Comparison of ENCODE assay signal across 31 cellular contexts in genomic region chr1:245483247-245483646, GRCh38.
"Had no signal": no experiment of that assay in that cellular context is flagged by ENCODE, and none has a peak within 500 bp of the region (broad histone marks: within the 10 kb centered on the region; RNA-seq: fewer than 3 reads in every experiment).

No MANE protein-coding gene starts in this region.

- H3K4me3 Mint-ChIP-seq: activated CD4-positive, alpha-beta T cell treated with anti-CD3 and anti-CD28 coated beads, Interleukin-2, amount 10 ng/mL, durations not matched to agents 24 days and 14 days; activated CD8-positive, alpha-beta T cell treated with anti-CD3 and anti-CD28 coated beads, Interleukin-2, amount 10 ng/mL, durations not matched to agents 7 days and 5 days; activated naive CD4-positive, alpha-beta T cell treated with anti-CD3 and anti-CD28 coated beads for 36 hours; activated T-cell treated with anti-CD3 and anti-CD28 coated beads, Interleukin-2, amount 50 U/mL, for 24 hours; activated T-helper 1 cell treated with anti-CD3 and anti-CD28 coated beads, Interleukin-12 subunit alpha, Interleukin-12 subunit beta, Interleukin-2, Interleukin-4 antibody, amounts not matched to agents 30 ng/mL and 10 ng/mL and 1 ng/mL, durations not matched to agents 14 hours and 24 hours and 36 hours; brain had no signal

- H3K4me3 ChIP-seq: adrenal gland, MG63, Peyer's patch, SK-N-MC had no signal

- H3K27me3 Mint-ChIP-seq: activated CD4-positive, alpha-beta T cell treated with anti-CD3 and anti-CD28 coated beads, Interleukin-2, amount 10 ng/mL, durations not matched to agents 24 days and 14 days; activated T-cell treated with anti-CD3 and anti-CD28 coated beads, Interleukin-2, amount 50 U/mL, for 24 hours had no signal

- H3K27ac ChIP-seq: adrenal gland, Peyer's patch, RWPE1, SK-N-MC, WERI-Rb-1 had no signal

- H3K4me1 ChIP-seq: adrenal gland, Peyer's patch had no signal

- H3K27me3 ChIP-seq: adrenal gland, MG63, Peyer's patch had no signal

- H3K36me3 ChIP-seq: adrenal gland, MG63, Peyer's patch, WERI-Rb-1 had no signal

- DNase-seq: activated CD4-positive, alpha-beta T cell treated with anti-CD3 and anti-CD28 coated beads, Interleukin-2, amount 10 ng/mL, durations not matched to agents 24 days and 14 days; activated CD4-positive, alpha-beta T cell treated with anti-CD3 and anti-CD28 coated beads, Interleukin-2, amount 50 U/mL, for 48 hours; activated CD8-positive, alpha-beta T cell treated with anti-CD3 and anti-CD28 coated beads, Interleukin-2, amount 10 ng/mL, durations not matched to agents 7 days and 5 days; activated gamma-delta T cell treated with Interleukin-2 at 50 U/mL for 16 hours; activated naive CD4-positive, alpha-beta T cell treated with anti-CD3 and anti-CD28 coated beads for 36 hours; activated T-cell treated with anti-CD3 and anti-CD28 coated beads, Interleukin-2, amount 50 U/mL, for 24 hours; adrenal gland; central memory CD4-positive, alpha-beta T cell; KG1; MG63; NCI-H1092 treated with DMSO at 0.1 percent for 48 hours; NCI-H1417; NCI-H146; NCI-H187; NCI-H2029 treated with DMSO at 0.1 percent for 48 hours; NCI-H2107; NCI-H2171; NCI-H510A; NCI-H526; NCI-H748 treated with DMSO at 0.1 percent for 48 hours; NK-92 treated with Interleukin-12 subunit alpha and Interleukin-12 subunit beta, amount 100 ng/mL, for 24 hours; PC-3; Peyer's patch; Right ventricle myocardium superior; T1000; WERI-Rb-1 had no signal

- H3K4me1 Mint-ChIP-seq: activated CD4-positive, alpha-beta T cell treated with anti-CD3 and anti-CD28 coated beads, Interleukin-2, amount 10 ng/mL, durations not matched to agents 24 days and 14 days had no signal

- H3K9me3 ChIP-seq: adrenal gland, MG63, Peyer's patch had no signal

- H3K9me3 Mint-ChIP-seq: activated CD4-positive, alpha-beta T cell treated with anti-CD3 and anti-CD28 coated beads, Interleukin-2, amount 10 ng/mL, durations not matched to agents 24 days and 14 days; activated naive CD4-positive, alpha-beta T cell treated with anti-CD3 and anti-CD28 coated beads for 36 hours; activated naive CD4-positive, alpha-beta T cell treated with anti-CD3 and anti-CD28 coated beads, Interleukin-2, amount 50 U/mL, for 72 hours; activated T-cell treated with anti-CD3 and anti-CD28 coated beads, Interleukin-2, amount 50 U/mL, for 24 hours; activated T-helper 1 cell treated with anti-CD3 and anti-CD28 coated beads, Interleukin-12 subunit alpha, Interleukin-12 subunit beta, Interleukin-2, Interleukin-4 antibody, amounts not matched to agents 30 ng/mL and 10 ng/mL and 1 ng/mL, durations not matched to agents 14 hours and 24 hours and 36 hours; brain had no signal

- ATAC-seq: activated CD8-positive, alpha-beta T cell treated with anti-CD3 and anti-CD28 coated beads, Interleukin-2, amount 10 ng/mL, durations not matched to agents 7 days and 5 days; activated naive CD4-positive, alpha-beta T cell treated with anti-CD3 and anti-CD28 coated beads, Interleukin-2, amount 50 U/mL, for 72 hours; PC-3 had no signal

- H3K27ac Mint-ChIP-seq: activated CD4-positive, alpha-beta T cell treated with anti-CD3 and anti-CD28 coated beads, Interleukin-2, amount 10 ng/mL, durations not matched to agents 24 days and 14 days; activated CD8-positive, alpha-beta T cell treated with anti-CD3 and anti-CD28 coated beads, Interleukin-2, amount 10 ng/mL, durations not matched to agents 7 days and 5 days; activated naive CD4-positive, alpha-beta T cell treated with anti-CD3 and anti-CD28 coated beads for 36 hours; activated naive CD4-positive, alpha-beta T cell treated with anti-CD3 and anti-CD28 coated beads, Interleukin-2, amount 50 U/mL, for 72 hours; activated T-cell treated with anti-CD3 and anti-CD28 coated beads, Interleukin-2, amount 50 U/mL, for 24 hours; activated T-helper 1 cell treated with anti-CD3 and anti-CD28 coated beads, Interleukin-12 subunit alpha, Interleukin-12 subunit beta, Interleukin-2, Interleukin-4 antibody, amounts not matched to agents 30 ng/mL and 10 ng/mL and 1 ng/mL, durations not matched to agents 14 hours and 24 hours and 36 hours had no signal

- H3K36me3 Mint-ChIP-seq: activated naive CD4-positive, alpha-beta T cell treated with anti-CD3 and anti-CD28 coated beads, Interleukin-2, amount 50 U/mL, for 72 hours; brain had no signal
